Comparison of ENCODE assay signal across 24 cellular contexts in genomic region chr12:32170437-32170998, GRCh38.
"Had no signal": no experiment of that assay in that cellular context is flagged by ENCODE, and none has a peak within 500 bp of the region (broad histone marks: within the 10 kb centered on the region; RNA-seq: fewer than 3 reads in every experiment).

No MANE protein-coding gene starts in this region.

- H3K9me3 ChIP-seq: esophagus muscularis mucosa, gastroesophageal sphincter, tibial artery had no signal

- H3K4me1 ChIP-seq: esophagus muscularis mucosa, gastroesophageal sphincter, tibial artery had no signal

- H3K27ac ChIP-seq: brain microvascular endothelial cell, esophagus muscularis mucosa, gastroesophageal sphincter, tibial artery had no signal

- H3K4me3 ChIP-seq: esophagus muscularis mucosa, gastroesophageal sphincter, lung, tibial artery had no signal

- H3K9me3 Mint-ChIP-seq: activated naive CD4-positive, alpha-beta T cell treated with anti-CD3 and anti-CD28 coated beads, Interleukin-2, amount 10 ng/mL, durations not matched to agents 7 days and 5 days; activated naive CD8-positive, alpha-beta T cell treated with anti-CD3 and anti-CD28 coated beads, Interleukin-2, amount 50 U/mL, for 24 hours; central memory CD8-positive, alpha-beta T cell had no signal

- H3K36me3 ChIP-seq: brain microvascular endothelial cell, esophagus muscularis mucosa, gastroesophageal sphincter, tibial artery had no signal

- H3K27me3 ChIP-seq: brain microvascular endothelial cell, esophagus muscularis mucosa, gastroesophageal sphincter, tibial artery had no signal

- H3K27me3 Mint-ChIP-seq: activated CD4-positive, alpha-beta T cell treated with anti-CD3 and anti-CD28 coated beads, Interleukin-2, amount 10 ng/mL, durations not matched to agents 7 days and 5 days; activated naive CD4-positive, alpha-beta T cell treated with anti-CD3 and anti-CD28 coated beads, Interleukin-2, amount 10 ng/mL, durations not matched to agents 7 days and 5 days; activated naive CD8-positive, alpha-beta T cell treated with anti-CD3 and anti-CD28 coated beads, Interleukin-2, amount 50 U/mL, for 24 hours; central memory CD8-positive, alpha-beta T cell had no signal

- H3K27ac Mint-ChIP-seq: activated CD4-positive, alpha-beta T cell treated with anti-CD3 and anti-CD28 coated beads, Interleukin-2, amount 10 ng/mL, durations not matched to agents 7 days and 5 days; activated CD8-positive, alpha-beta T cell treated with anti-CD3 and anti-CD28 coated beads, Interleukin-2, amount 10 ng/mL, durations not matched to agents 7 days and 5 days; activated naive CD4-positive, alpha-beta T cell treated with anti-CD3 and anti-CD28 coated beads, Interleukin-2, amount 10 ng/mL, durations not matched to agents 7 days and 5 days; activated naive CD8-positive, alpha-beta T cell treated with anti-CD3 and anti-CD28 coated beads, Interleukin-2, amount 50 U/mL, for 24 hours; mesothelial cell of epicardium had no signal

- H3K36me3 Mint-ChIP-seq: activated naive CD4-positive, alpha-beta T cell treated with anti-CD3 and anti-CD28 coated beads, Interleukin-2, amount 10 ng/mL, durations not matched to agents 7 days and 5 days had no signal

- H3K4me3 Mint-ChIP-seq: activated CD4-positive, alpha-beta T cell treated with anti-CD3 and anti-CD28 coated beads, Interleukin-2, amount 10 ng/mL, durations not matched to agents 7 days and 5 days; activated CD8-positive, alpha-beta T cell treated with anti-CD3 and anti-CD28 coated beads, Interleukin-2, amount 10 ng/mL, durations not matched to agents 7 days and 5 days; activated naive CD4-positive, alpha-beta T cell treated with anti-CD3 and anti-CD28 coated beads, Interleukin-2, amount 10 ng/mL, durations not matched to agents 7 days and 5 days; activated naive CD8-positive, alpha-beta T cell treated with anti-CD3 and anti-CD28 coated beads, Interleukin-2, amount 50 U/mL, for 24 hours; central memory CD8-positive, alpha-beta T cell; mesothelial cell of epicardium; nephron had no signal

- H3K4me1 Mint-ChIP-seq: activated CD4-positive, alpha-beta T cell treated with anti-CD3 and anti-CD28 coated beads, Interleukin-2, amount 10 ng/mL, durations not matched to agents 7 days and 5 days; activated naive CD4-positive, alpha-beta T cell treated with anti-CD3 and anti-CD28 coated beads, Interleukin-2, amount 10 ng/mL, durations not matched to agents 7 days and 5 days; activated naive CD8-positive, alpha-beta T cell treated with anti-CD3 and anti-CD28 coated beads, Interleukin-2, amount 50 U/mL, for 24 hours; central memory CD8-positive, alpha-beta T cell had no signal

- DNase-seq: activated CD4-positive, alpha-beta T cell treated with anti-CD3 and anti-CD28 coated beads, Interleukin-2, amount 10 ng/mL, durations not matched to agents 7 days and 5 days; activated CD8-positive, alpha-beta T cell treated with anti-CD3 and anti-CD28 coated beads, Interleukin-2, amount 10 ng/mL, durations not matched to agents 7 days and 5 days; activated effector memory CD4-positive, alpha-beta T cell treated with Interleukin-2 at 50 U/mL for 16 hours; activated naive CD4-positive, alpha-beta T cell treated with anti-CD3 and anti-CD28 coated beads, Interleukin-2, amount 10 ng/mL, durations not matched to agents 7 days and 5 days; activated naive CD8-positive, alpha-beta T cell treated with anti-CD3 and anti-CD28 coated beads, Interleukin-2, amount 50 U/mL, for 24 hours; activated T-cell treated with anti-CD3 and anti-CD28 coated beads, Interleukin-2, amount 50 U/mL, for 48 hours; anterior cingulate cortex; brain microvascular endothelial cell; cortex of kidney; effector CD4-positive, alpha-beta T cell; left colon; nucleus accumbens; retina; stimulated activated CD4-positive, alpha-beta T cell treated with anti-CD3 and anti-CD28 coated beads, Interleukin-1b, Interleukin-23, amount 100 ng/mL, for 48 hours; stimulated activated naive CD8-positive, alpha-beta T cell treated with anti-CD3 and anti-CD28 coated beads, Interleukin-15, Interleukin-2, amounts not matched to agents 100 U/mL and 50 U/mL, for 24 hours; T-helper 1 cell; T-helper 9 cell; tibial artery had no signal
